In genomic region chr10:133013478-133013877, GRCh38 we compare ENCODE assay signal across 16 cellular contexts.
DNase-seq lines count a peak whose midpoint lies in the region; ATAC-seq, FAIRE-seq and TF ChIP-seq lines count a peak whose summit lies in the region.
"Had no signal": no experiment of that assay in that cellular context is flagged by ENCODE, and none has a peak within 500 bp of the region (broad histone marks: within the 10 kb centered on the region; RNA-seq: fewer than 3 reads in every experiment).

No MANE protein-coding gene starts in this region.

- H3K36me3 ChIP-seq in PC-9 (ENCODE audit: low read depth) (no peaks in the 10 kb centered on the region), heart left ventricle (no peaks in the 10 kb centered on the region), pancreas (no peaks in the 10 kb centered on the region)

- peak in 2 of 4 donors; percentile 26 to 31 for ATAC-seq in heart left ventricle
- peak; percentile 72 to 88 (median 80) for ATAC-seq in pancreas

- H3K4me1 ChIP-seq in PC-9 (replicated peaks; ENCODE audit: insufficient read depth), result no peaks in the 10 kb centered on the region
- peaks cover 0 to 22% (median 2%) of the 10 kb centered on the region in 12 donors for H3K4me1 ChIP-seq in heart left ventricle
- H3K4me1 ChIP-seq in pancreas, result no peaks in the 10 kb centered on the region

- intact Hi-C loops in PC-9 (cut with micrococcal nuclease; ENCODE audit: unreplicated experiment) (no loop called here), heart left ventricle (cut with DNase I) (no loop called here), pancreas (cut with DNase I) (no loop called here)

- TF ChIP-seq POLR2A in heart left ventricle (IDR thresholded peaks at IDR 0.05), result no peak

- H2AFZ ChIP-seq in PC-9, result no peak overlapping the region

- no peaks in the 10 kb centered on the region for H4K20me1 ChIP-seq in PC-9 (ENCODE audit: insufficient read depth)

- TF ChIP-seq CTCF in PC-9 (conservative IDR thresholded peaks at IDR 0.05) (no peak), heart left ventricle (IDR thresholded peaks at IDR 0.05) (no peak), pancreas (IDR thresholded peaks at IDR 0.05) (no peak)

- POLR2A ChIA-PET in PC-9 (lab: Charles Lee; ENCODE audit: unreplicated experiment), result interaction anchor here (0.6 kb wide), 1 partner anchor 610 kb away, joined by 4 read pairs; no protein-coding TSS in a partner anchor

- H3K4me3 ChIP-seq in PC-9, result no peak overlapping the region
- no peak overlapping the region for H3K4me3 ChIP-seq in heart left ventricle
- H3K4me3 ChIP-seq in pancreas, result no peak overlapping the region

- CTCF ChIA-PET in PC-9 (lab: Charles Lee), result no interaction called here

- FAIRE-seq in pancreas (lab: Jason Lieb, UNC) (peak; percentile 77), GM19239 (lab: Jason Lieb, UNC) (no peak)
- FAIRE-seq: endothelial cell of umbilical vein, GM18507 had no signal

- no peaks in the 10 kb centered on the region for H3K79me2 ChIP-seq in PC-9 (ENCODE audit: low read depth)

- no peaks in the 10 kb centered on the region for H3F3A ChIP-seq in PC-9 (ENCODE audit: insufficient read depth, low read depth)

- H3K4me2 ChIP-seq in PC-9, result no peak overlapping the region

- H3K27me3 ChIP-seq in PC-9 (ENCODE audit: insufficient read depth, low read depth) (peaks cover 10% of the 10 kb centered on the region; the same call in 1 of the 2 replicates), heart left ventricle (peaks cover 0 to 13% (median 0%) of the 10 kb centered on the region in 9 donors), pancreas (no peaks in the 10 kb centered on the region)

- 64 to 76% (median 72%) methylated on average over 19 of the region's 19 CpGs for WGBS in heart left ventricle, 4 donors
- WGBS in pancreas, 2 donors, result 35 to 54% methylated on average over 19 of the region's 19 CpGs

- peak; percentile 15 for DNase-seq in GF-D8 (lab: John Stamatoyannopoulos, UW)
- peak; percentile 49 to 55 for DNase-seq in PC-9
- peak; percentile 27 to 70 (median 56) for DNase-seq in heart left ventricle
- peak in 5 of 6 donors; percentile 57 to 84 (median 71) for DNase-seq in pancreas
- no peak for DNase-seq in GM19239 (ENCODE audit: insufficient read length, low spot score)
- DNase-seq in nucleus accumbens (lab: John Stamatoyannopoulos, UW), result no peak
- DNase-seq in NAMALWA (ENCODE audit: low spot score), result no peak
- DNase-seq in NCI-H146 treated with DMSO at 0.1 percent for 48 hours (lab: John Stamatoyannopoulos, UW; ENCODE audit: unreplicated experiment), result no peak
- DNase-seq: activated CD4-positive, alpha-beta T cell treated with anti-CD3 and anti-CD28 coated beads, Interleukin-2, amount 50 U/mL, for 48 hours; cerebellar nuclear complex; islet precursor cell; naive B cell; NCI-H82; T-helper 9 cell had no signal

- H3K27ac ChIP-seq in PC-9, result no peak overlapping the region
- peak overlapping the region in 1 of 12 donors; percentile 86 for H3K27ac ChIP-seq in heart left ventricle
- peak overlapping the region; percentile 42 to 73 (median 52) for H3K27ac ChIP-seq in pancreas

- H3K9me3 ChIP-seq in PC-9 (ENCODE audit: insufficient read depth, low read depth) (no peaks in the 10 kb centered on the region), heart left ventricle (no peaks in the 10 kb centered on the region), pancreas (no peaks in the 10 kb centered on the region)

- no peaks in the 10 kb centered on the region for H3K9me2 ChIP-seq in PC-9 (ENCODE audit: insufficient read depth)

- no TSS peak for BruUV-seq in PC-9 (replicated peaks; lab: Mats Ljungman, UMichigan)

Comparison
In these comparisons a context has a peak if more than half of its experiments do, and no peak if none do; other contexts are left out.
1. DNase-seq: peak in GF-D8 (single experiment), PC-9 (2 of 2), heart left ventricle (5 of 5) and pancreas (5 of 6); none in GM19239 (single experiment), nucleus accumbens (0 of 56), NAMALWA (single experiment) and NCI-H146 treated with DMSO at 0.1 percent for 48 hours (single experiment).